In genomic region chr22:26567610-26568009, GRCh38 we compare ENCODE assay signal across 26 cellular contexts. TPM values are rescaled to one million over a fixed set of nuclear protein-coding genes. Genes with fewer than 3 reads are reported as not detected.
A peak's percentile ranks its signal among the peaks of the same experiment; 100 is the strongest.
DNase-seq lines count a peak whose midpoint lies in the region; ATAC-seq, FAIRE-seq and TF ChIP-seq lines count a peak whose summit lies in the region.
"Had no signal": no experiment of that assay in that cellular context is flagged by ENCODE, and none has a peak within 500 bp of the region (broad histone marks: within the 10 kb centered on the region; RNA-seq: fewer than 3 reads in every experiment).

No MANE protein-coding gene starts in this region.

- H3K27me3 ChIP-seq in pancreas (no peaks in the 10 kb centered on the region), A673 (replicated peaks; ENCODE audit: insufficient read depth, low read depth, low read length, poor library complexity) (no peaks in the 10 kb centered on the region)
- H3K27me3 ChIP-seq: BE2C, MG63, tibial nerve had no signal

- FAIRE-seq in pancreas (lab: Jason Lieb, UNC): no peak

- no TSS peak for BruUV-seq in A673 (replicated peaks; lab: Mats Ljungman, UMichigan)

- WGBS in mesodermal cell (ENCODE audit: insufficient coverage in 2 of 2), 2 experiments: 33 to 40% methylated on average over 1 of the region's 2 CpGs
- 49 to 61% methylated on average over 2 of the region's 2 CpGs for WGBS in pancreas, 2 donors

- H3K4me3 Mint-ChIP-seq in activated T-cell treated with anti-CD3 and anti-CD28 coated beads, Interleukin-2, amount 50 U/mL, for 72 hours: no peak overlapping the region
- H3K4me3 Mint-ChIP-seq in effector memory CD8-positive, alpha-beta T cell: peak overlapping the region in 1 of 2 donors; percentile 31
- peak overlapping the region; percentile 77 for H3K4me3 Mint-ChIP-seq in type B pancreatic cell
- H3K4me3 Mint-ChIP-seq: naive thymus-derived CD4-positive, alpha-beta T cell; stimulated activated naive CD8-positive, alpha-beta T cell treated with anti-CD3 and anti-CD28 coated beads, Interleukin-15, Interleukin-2, amounts not matched to agents 100 ng/mL and 50 ng/mL, for 24 hours had no signal

- peaks cover 21% of the 10 kb centered on the region for H3K36me3 ChIP-seq in mesodermal cell (ENCODE audit: control insufficient read depth, insufficient read depth, low read length)
- H3K36me3 ChIP-seq in pancreas: no peaks in the 10 kb centered on the region
- no peaks in the 10 kb centered on the region for H3K36me3 ChIP-seq in A673 (ENCODE audit: insufficient read depth, low read length, poor library complexity, severe bottlenecking)
- H3K36me3 ChIP-seq: BE2C, MG63 had no signal

- no peak for DNase-seq in activated T-cell treated with anti-CD3 and anti-CD28 coated beads, Interleukin-2, amount 50 U/mL, for 72 hours
- no peak for DNase-seq in activated T-cell treated with anti-CD3 and anti-CD28 coated beads, Interleukin-2, amount 50 U/mL, for 48 hours
- DNase-seq in effector memory CD8-positive, alpha-beta T cell: no peak
- DNase-seq in type B pancreatic cell (ENCODE audit: extremely low spot score, unreplicated experiment): no peak
- no peak for DNase-seq in pancreas
- DNase-seq in A673 (ENCODE audit: low spot score): no peak
- DNase-seq in NCI-H2107 (lab: John Stamatoyannopoulos, UW): no peak
- DNase-seq: activated CD8-positive, alpha-beta memory T cell treated with anti-CD3 and anti-CD28 coated beads for 24 hours; BE2C; head of caudate nucleus; MG63; naive thymus-derived CD4-positive, alpha-beta T cell; NCI-H1417 treated with DMSO at 0.1 percent for 48 hours; NCI-H526 treated with DMSO at 0.1 percent for 48 hours; Right ventricle myocardium superior; stimulated activated CD4-positive, alpha-beta T cell treated with anti-CD3 and anti-CD28 coated beads, Interleukin-4, amount 100 ng/mL, for 1 hour had no signal

- TF ChIP-seq CTCF in type B pancreatic cell (conservative IDR thresholded peaks at IDR 0.05) (no peak), pancreas (IDR thresholded peaks at IDR 0.05) (no peak), A673 (conservative IDR thresholded peaks at IDR 0.05; ENCODE audit: low read depth, low read length) (no peak)

- H3K9me3 Mint-ChIP-seq in activated T-cell treated with anti-CD3 and anti-CD28 coated beads, Interleukin-2, amount 50 U/mL, for 72 hours: no peaks in the 10 kb centered on the region
- H3K9me3 Mint-ChIP-seq in effector memory CD8-positive, alpha-beta T cell: no peaks in the 10 kb centered on the region
- no peaks in the 10 kb centered on the region for H3K9me3 Mint-ChIP-seq in type B pancreatic cell
- H3K9me3 Mint-ChIP-seq: activated naive CD4-positive, alpha-beta T cell treated with anti-CD3 and anti-CD28 coated beads, Interleukin-2, amount 50 U/mL, for 72 hours; naive thymus-derived CD4-positive, alpha-beta T cell; stimulated activated naive CD8-positive, alpha-beta T cell treated with anti-CD3 and anti-CD28 coated beads, Interleukin-15, Interleukin-2, amounts not matched to agents 100 ng/mL and 50 ng/mL, for 24 hours had no signal

- H3K36me3 Mint-ChIP-seq in activated T-cell treated with anti-CD3 and anti-CD28 coated beads, Interleukin-2, amount 50 U/mL, for 72 hours (ENCODE audit: insufficient read depth in 2 of 2): peaks cover 0 to under 1% of the 10 kb centered on the region in 2 donors
- H3K36me3 Mint-ChIP-seq in effector memory CD8-positive, alpha-beta T cell (ENCODE audit: insufficient read depth): peaks cover 21% of the 10 kb centered on the region
- H3K36me3 Mint-ChIP-seq in type B pancreatic cell: no peaks in the 10 kb centered on the region
- H3K36me3 Mint-ChIP-seq: activated naive CD4-positive, alpha-beta T cell treated with anti-CD3 and anti-CD28 coated beads, Interleukin-2, amount 50 U/mL, for 72 hours had no signal

- ATAC-seq in activated T-cell treated with anti-CD3 and anti-CD28 coated beads, Interleukin-2, amount 50 U/mL, for 72 hours (replicated peaks in 1 of 2): no peak
- no peak for ATAC-seq in effector memory CD8-positive, alpha-beta T cell (replicated peaks)
- ATAC-seq in pancreas: no peak
- ATAC-seq: activated naive CD4-positive, alpha-beta T cell treated with anti-CD3 and anti-CD28 coated beads, Interleukin-2, amount 50 U/mL, for 72 hours; naive thymus-derived CD4-positive, alpha-beta T cell had no signal

- H3K4me3 ChIP-seq in mesodermal cell (ENCODE audit: extremely low read depth, insufficient read depth, low read length, poor library complexity, severe bottlenecking) (no peak overlapping the region), pancreas (no peak overlapping the region), A673 (ENCODE audit: low read depth, low read length, poor library complexity, severe bottlenecking) (no peak overlapping the region)
- H3K4me3 ChIP-seq: lung, MG63, skin epidermis, tibial nerve had no signal

- no peaks in the 10 kb centered on the region for H3K9me3 ChIP-seq in mesodermal cell (ENCODE audit: control insufficient read depth, low read length)
- H3K9me3 ChIP-seq in pancreas: no peaks in the 10 kb centered on the region
- H3K9me3 ChIP-seq in A673 (ENCODE audit: low read depth, low read length, poor library complexity, severe bottlenecking): no peaks in the 10 kb centered on the region
- H3K9me3 ChIP-seq: BE2C, MG63, tibial nerve had no signal

- H3K27ac Mint-ChIP-seq in activated T-cell treated with anti-CD3 and anti-CD28 coated beads, Interleukin-2, amount 50 U/mL, for 72 hours: peak overlapping the region; percentile 22
- peak overlapping the region; percentile 88 to 89 for H3K27ac Mint-ChIP-seq in effector memory CD8-positive, alpha-beta T cell
- peak overlapping the region; percentile 99 for H3K27ac Mint-ChIP-seq in type B pancreatic cell
- H3K27ac Mint-ChIP-seq: stimulated activated naive CD8-positive, alpha-beta T cell treated with anti-CD3 and anti-CD28 coated beads, Interleukin-15, Interleukin-2, amounts not matched to agents 100 ng/mL and 50 ng/mL, for 24 hours had no signal

- intact Hi-C loops in pancreas (cut with DNase I) (no loop called here), A673 (cut with micrococcal nuclease; ENCODE audit: unreplicated experiment) (no loop called here)

- H3K4me1 Mint-ChIP-seq in activated T-cell treated with anti-CD3 and anti-CD28 coated beads, Interleukin-2, amount 50 U/mL, for 72 hours (ENCODE audit: low read depth): peaks cover 24% of the 10 kb centered on the region
- peaks cover 69 to 90% of the 10 kb centered on the region in 2 donors for H3K4me1 Mint-ChIP-seq in effector memory CD8-positive, alpha-beta T cell (ENCODE audit: low read depth in 2 of 2)
- peaks cover 21% of the 10 kb centered on the region for H3K4me1 Mint-ChIP-seq in type B pancreatic cell (ENCODE audit: unreplicated experiment)

- H3K27ac ChIP-seq in mesodermal cell (ENCODE audit: low read depth, low read length, severe bottlenecking) (peak overlapping the region; percentile 87), pancreas (no peak overlapping the region), A673 (ENCODE audit: low read depth, low read length, poor library complexity, severe bottlenecking) (no peak overlapping the region)
- H3K27ac ChIP-seq: tibial nerve had no signal

- POLR2A ChIA-PET in A673 (lab: Charles Lee; ENCODE audit: low non-redundant PET): no interaction called here

- CTCF ChIA-PET in A673 (lab: Charles Lee): no interaction called here

- H3K4me1 ChIP-seq in mesodermal cell (ENCODE audit: control insufficient read depth, insufficient read depth, low read length, poor library complexity, severe bottlenecking) (peaks cover 19% of the 10 kb centered on the region), pancreas (peaks cover 0 to 7% (median 4%) of the 10 kb centered on the region in 3 donors), A673 (ENCODE audit: insufficient read depth, low read length, poor library complexity, severe bottlenecking) (peaks cover 6% of the 10 kb centered on the region)
- H3K4me1 ChIP-seq: BE2C had no signal

- H3K27me3 Mint-ChIP-seq in activated T-cell treated with anti-CD3 and anti-CD28 coated beads, Interleukin-2, amount 50 U/mL, for 72 hours (ENCODE audit: low read depth): no peaks in the 10 kb centered on the region
- no peaks in the 10 kb centered on the region for H3K27me3 Mint-ChIP-seq in effector memory CD8-positive, alpha-beta T cell
- H3K27me3 Mint-ChIP-seq in type B pancreatic cell: no peaks in the 10 kb centered on the region
- H3K27me3 Mint-ChIP-seq: naive thymus-derived CD4-positive, alpha-beta T cell; progenitor cell of endocrine pancreas; stimulated activated naive CD8-positive, alpha-beta T cell treated with anti-CD3 and anti-CD28 coated beads, Interleukin-15, Interleukin-2, amounts not matched to agents 100 ng/mL and 50 ng/mL, for 24 hours had no signal

RNA-seq across cellular contexts. Expression of gene TPST2, which starts 22.3 kb away (rescaled TPM):
- 10 to 100 TPM; 19.0 to 23.2 TPM for total RNA-seq in activated T-cell treated with anti-CD3 and anti-CD28 coated beads, Interleukin-2, amount 50 U/mL, for 72 hours
- 46.2 TPM for polyA plus RNA-seq in mesodermal cell (2013, experiment 1 of 2)
- polyA plus RNA-seq in mesodermal cell (2013, experiment 2 of 2): 39.7 TPM
- 15.7 and 24.3 TPM in 2 replicates for total RNA-seq in type B pancreatic cell (ENCODE audit: low replicate concordance)
- total RNA-seq in pancreas: 100 to 1,000 TPM; 156 to 534 (median 212) TPM
- polyA plus RNA-seq in pancreas: 100 to 1,000 TPM in 1 of 2 donors, 10 to 100 TPM in 1; 91.4 to 135 TPM
- 8.2 and 10.9 TPM in 2 replicates for total RNA-seq in A673 (2021)

RNA-seq across cellular contexts. Expression of gene CRYBB1, which starts 50.2 kb away (rescaled TPM):
- not detected for total RNA-seq in activated T-cell treated with anti-CD3 and anti-CD28 coated beads, Interleukin-2, amount 50 U/mL, for 72 hours
- 2.0 TPM for polyA plus RNA-seq in mesodermal cell (2013, experiment 1 of 2)
- 0.40 TPM for polyA plus RNA-seq in mesodermal cell (2013, experiment 2 of 2)
- total RNA-seq in type B pancreatic cell (ENCODE audit: low replicate concordance) (4.6 TPM in 1 of 2 replicates, not detected in the other), pancreas (under 1 TPM in 3 of 6 donors, not detected in 3; 0.20 to 0.66 (median 0.34) TPM), A673 (2021) (not detected in 2 replicates)
- polyA plus RNA-seq in pancreas: under 1 TPM; 0.14 to 0.38 TPM
- total RNA-seq: A172; activated naive CD4-positive, alpha-beta T cell treated with anti-CD3 and anti-CD28 coated beads, Interleukin-2, amount 50 U/mL, for 72 hours; chondrocyte; IMR-90; naive thymus-derived CD4-positive, alpha-beta T cell; progenitor cell of endocrine pancreas had no signal
- polyA plus RNA-seq: IMR-90; naive thymus-derived CD4-positive, alpha-beta T cell had no signal

RNA-seq across cellular contexts. Expression of gene CRYBA4, which starts 54.2 kb away (rescaled TPM):
- under 1 TPM in 1 of 2 donors, not detected in 1; 0.63 TPM for total RNA-seq in activated T-cell treated with anti-CD3 and anti-CD28 coated beads, Interleukin-2, amount 50 U/mL, for 72 hours
- polyA plus RNA-seq in mesodermal cell (2013, experiment 1 of 2): 0.77 TPM
- polyA plus RNA-seq in mesodermal cell (2013, experiment 2 of 2): not detected
- total RNA-seq in type B pancreatic cell (ENCODE audit: low replicate concordance): 1.0 TPM in 1 of 2 replicates, not detected in the other
- total RNA-seq in pancreas: under 1 TPM in 1 of 6 donors, not detected in 5; 0.19 TPM
- polyA plus RNA-seq in pancreas: not detected
- total RNA-seq in A673 (2021): not detected in 2 replicates
- total RNA-seq: A172; activated naive CD4-positive, alpha-beta T cell treated with anti-CD3 and anti-CD28 coated beads, Interleukin-2, amount 50 U/mL, for 72 hours; chondrocyte; IMR-90; lung; naive thymus-derived CD4-positive, alpha-beta T cell; progenitor cell of endocrine pancreas; Right ventricle myocardium superior; tibial nerve had no signal
- polyA plus RNA-seq: IMR-90; naive thymus-derived CD4-positive, alpha-beta T cell had no signal

RNA-seq across cellular contexts. Expression of gene TFIP11, which starts 55.3 kb away (rescaled TPM):
- 10 to 100 TPM; 47.0 to 62.5 TPM for total RNA-seq in activated T-cell treated with anti-CD3 and anti-CD28 coated beads, Interleukin-2, amount 50 U/mL, for 72 hours
- 22.9 TPM for polyA plus RNA-seq in mesodermal cell (2013, experiment 1 of 2)
- 24.9 TPM for polyA plus RNA-seq in mesodermal cell (2013, experiment 2 of 2)
- total RNA-seq in type B pancreatic cell (ENCODE audit: low replicate concordance): 32.7 and 40.3 TPM in 2 replicates
- total RNA-seq in pancreas: 10 to 100 TPM; 11.0 to 24.2 (median 15.7) TPM
- polyA plus RNA-seq in pancreas: 10 to 100 TPM; 20.5 to 26.7 TPM
- 44.0 and 46.4 TPM in 2 replicates for total RNA-seq in A673 (2021)

Comparison
In these comparisons a context has a peak if more than half of its experiments do, and no peak if none do; other contexts are left out.
1. H3K27ac Mint-ChIP-seq: peak in every context shown above with its lines; median percentile 99 in type B pancreatic cell; 88 in effector memory CD8-positive, alpha-beta T cell; 22 in activated T-cell treated with anti-CD3 and anti-CD28 coated beads, Interleukin-2, amount 50 U/mL, for 72 hours.